ENCODE assay signal across 8 cellular contexts in the genomic region with DNA sequence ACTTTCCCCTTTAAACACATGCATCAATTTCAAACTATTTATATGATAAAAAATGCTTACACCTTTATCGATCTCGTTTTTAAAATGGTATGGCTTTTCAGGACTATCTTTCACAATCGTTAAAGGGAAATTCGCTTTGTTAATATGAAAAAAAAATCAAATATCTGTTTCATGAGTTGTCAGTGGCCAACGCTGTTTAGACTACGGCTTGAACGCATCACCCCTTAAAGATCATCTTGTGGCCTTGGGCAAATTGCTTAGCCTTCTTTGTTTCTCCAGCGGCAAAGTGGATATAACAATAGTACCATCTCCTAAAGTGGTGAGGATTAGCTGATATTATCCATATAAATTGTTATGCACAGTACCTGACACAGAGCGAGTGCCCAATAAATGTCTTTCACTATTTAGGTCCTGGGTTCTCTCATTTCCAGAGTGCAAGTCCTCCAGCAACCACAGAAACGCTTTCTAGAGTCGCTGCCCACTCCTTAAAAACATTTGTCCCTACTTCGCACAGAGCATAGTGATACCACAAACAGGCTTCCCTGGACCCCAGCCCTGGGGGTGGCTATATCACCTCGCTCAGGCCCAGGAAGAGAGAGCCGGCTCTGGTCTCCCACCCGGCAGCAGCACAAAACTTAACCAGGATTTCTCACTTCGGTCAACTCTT. TPM values are rescaled to one million over a fixed set of nuclear protein-coding genes. Genes with fewer than 3 reads are reported as not detected.
DNase-seq lines count a peak whose midpoint lies in the region; ATAC-seq lines count a peak whose summit lies in the region.

No MANE protein-coding gene starts in this region.

- H3K4me3 Mint-ChIP-seq in activated T-helper 17 cell treated with anti-CD3 and anti-CD28 coated beads, Interleukin-2, amount 50 U/mL, for 72 hours = peak overlapping the region; percentile 98
- peak overlapping the region; percentile 97 to 98 for H3K4me3 Mint-ChIP-seq in stimulated activated naive CD8-positive, alpha-beta T cell treated with anti-CD3 and anti-CD28 coated beads, Interleukin-15, amount 100 ng/mL, for 72 hours

- H3K9me3 ChIP-seq in iPS-18a (ENCODE audit: control insufficient read depth, low read depth, low read length) = no peaks in the 10 kb centered on the region

- no peaks in the 10 kb centered on the region for H3K27me3 Mint-ChIP-seq in activated T-helper 17 cell treated with anti-CD3 and anti-CD28 coated beads, Interleukin-2, amount 50 U/mL, for 72 hours
- H3K27me3 Mint-ChIP-seq in stimulated activated naive CD8-positive, alpha-beta T cell treated with anti-CD3 and anti-CD28 coated beads, Interleukin-15, amount 100 ng/mL, for 72 hours = peaks cover 10% of the 10 kb centered on the region

- H3K4me1 Mint-ChIP-seq in activated T-helper 17 cell treated with anti-CD3 and anti-CD28 coated beads, Interleukin-2, amount 50 U/mL, for 72 hours = peaks cover 20% of the 10 kb centered on the region
- H3K4me1 Mint-ChIP-seq in stimulated activated naive CD8-positive, alpha-beta T cell treated with anti-CD3 and anti-CD28 coated beads, Interleukin-15, amount 100 ng/mL, for 72 hours = peaks cover 29% of the 10 kb centered on the region

- peaks cover 21% of the 10 kb centered on the region for H3K36me3 Mint-ChIP-seq in activated T-helper 17 cell treated with anti-CD3 and anti-CD28 coated beads, Interleukin-2, amount 50 U/mL, for 72 hours (ENCODE audit: low read depth)

- H3K36me3 ChIP-seq in iPS-18a (ENCODE audit: control insufficient read depth, low read depth, low read length) = no peaks in the 10 kb centered on the region

- H3K4me3 ChIP-seq in iPS-18a (ENCODE audit: low read length) = peak overlapping the region; percentile 96

- peaks cover 8% of the 10 kb centered on the region for H3K4me1 ChIP-seq in iPS-18a (ENCODE audit: control insufficient read depth, low read depth, low read length)

- peak overlapping the region; percentile 97 for H3K27ac Mint-ChIP-seq in activated T-helper 17 cell treated with anti-CD3 and anti-CD28 coated beads, Interleukin-2, amount 50 U/mL, for 72 hours
- peak overlapping the region; percentile 91 to 98 for H3K27ac Mint-ChIP-seq in stimulated activated naive CD8-positive, alpha-beta T cell treated with anti-CD3 and anti-CD28 coated beads, Interleukin-15, amount 100 ng/mL, for 72 hours

- DNase-seq in DMS79 (lab: John Stamatoyannopoulos, UW) (peak; percentile 15), NAMALWA (ENCODE audit: low spot score) (no peak), NCI-H1092 treated with DMSO at 0.1 percent for 48 hours (lab: John Stamatoyannopoulos, UW) (no peak)
- DNase-seq in stimulated activated naive CD8-positive, alpha-beta T cell treated with anti-CD3 and anti-CD28 coated beads, Interleukin-15, amount 100 ng/mL, for 72 hours = peak in 1 of 2 donors; percentile 41

- H3K27me3 ChIP-seq in iPS-18a (ENCODE audit: control insufficient read depth, insufficient read depth, low read length) = peaks cover 28% of the 10 kb centered on the region

- H3K9me3 Mint-ChIP-seq in activated T-helper 17 cell treated with anti-CD3 and anti-CD28 coated beads, Interleukin-2, amount 50 U/mL, for 72 hours = no peaks in the 10 kb centered on the region
- H3K9me3 Mint-ChIP-seq in stimulated activated naive CD8-positive, alpha-beta T cell treated with anti-CD3 and anti-CD28 coated beads, Interleukin-15, amount 100 ng/mL, for 72 hours = no peaks in the 10 kb centered on the region

- H3K9ac ChIP-seq in iPS-18a (ENCODE audit: low read length) = peak overlapping the region; percentile 70

- no peak overlapping the region for H3K27ac ChIP-seq in iPS-18a (ENCODE audit: low read length)

- ATAC-seq in HG03442 (IDR thresholded peaks at IDR 0.05; ENCODE audit: unreplicated experiment) (peak; percentile 7), GM21825 (IDR thresholded peaks at IDR 0.05; ENCODE audit: unreplicated experiment) (no peak)
- ATAC-seq in activated T-helper 17 cell treated with anti-CD3 and anti-CD28 coated beads, Interleukin-2, amount 50 U/mL, for 72 hours (replicated peaks) = no peak
- ATAC-seq in stimulated activated naive CD8-positive, alpha-beta T cell treated with anti-CD3 and anti-CD28 coated beads, Interleukin-15, amount 100 ng/mL, for 72 hours = peak; percentile 5

RNA-seq across cellular contexts. Expression of a gene that starts 0.9 kb away (rescaled TPM):
- 10 to 100 TPM; 16.9 to 29.2 TPM for total RNA-seq in activated T-helper 17 cell treated with anti-CD3 and anti-CD28 coated beads, Interleukin-2, amount 50 U/mL, for 72 hours

Comparison
In these comparisons a context has a peak if more than half of its experiments do, and no peak if none do; other contexts are left out.
1. ATAC-seq: peak in HG03442 (single experiment) and stimulated activated naive CD8-positive, alpha-beta T cell treated with anti-CD3 and anti-CD28 coated beads, Interleukin-15, amount 100 ng/mL, for 72 hours (single experiment); none in activated T-helper 17 cell treated with anti-CD3 and anti-CD28 coated beads, Interleukin-2, amount 50 U/mL, for 72 hours (single experiment) and GM21825 (single experiment).